ENCODE assay signal across 9 cellular contexts in the genomic region with DNA sequence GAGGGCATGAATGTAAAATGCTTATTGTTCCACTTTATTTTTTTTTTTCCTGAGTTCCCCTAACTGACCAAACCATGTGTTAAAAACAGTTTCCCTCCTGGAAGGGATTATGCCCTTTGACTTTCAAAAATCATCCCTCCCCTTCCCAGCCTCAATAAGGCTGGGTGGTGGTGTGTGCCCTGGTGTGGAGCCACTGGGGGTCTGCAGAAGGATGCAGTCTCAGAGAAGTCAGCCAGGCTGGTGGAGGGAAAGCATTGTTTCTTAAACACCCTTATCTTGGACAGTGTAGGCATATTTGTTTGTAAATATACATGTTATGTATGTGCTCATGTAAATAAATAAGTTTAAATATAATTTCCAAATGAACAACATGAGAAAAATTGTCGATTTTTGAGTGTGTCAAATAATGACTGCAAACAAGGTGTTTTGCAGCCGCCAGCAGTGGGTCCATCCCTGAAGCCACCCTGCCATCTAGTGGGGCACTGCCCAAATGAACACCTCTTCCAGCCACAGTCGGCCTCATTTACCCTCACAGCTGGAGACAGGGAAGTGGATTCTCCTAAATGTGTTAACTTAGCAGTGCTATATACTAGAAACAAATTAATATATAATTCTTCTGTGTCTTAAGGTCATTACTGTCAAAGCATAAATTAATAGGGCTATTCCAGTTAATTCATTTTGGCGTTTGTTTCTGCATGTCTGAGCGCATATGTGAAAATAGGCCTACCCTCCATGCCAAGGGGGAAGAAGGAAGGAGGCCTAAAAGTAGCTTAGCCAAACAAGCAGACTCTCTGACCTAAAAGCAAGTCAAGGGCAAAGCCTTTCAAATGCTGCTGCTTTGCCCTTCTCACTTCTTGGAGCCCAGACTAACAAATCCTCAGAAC.
DNase-seq lines count a peak whose midpoint lies in the region; ATAC-seq, FAIRE-seq and TF ChIP-seq lines count a peak whose summit lies in the region.
"Had no signal": no experiment of that assay in that cellular context is flagged by ENCODE, and none has a peak within 500 bp of the region (broad histone marks: within the 10 kb centered on the region; RNA-seq: fewer than 3 reads in every experiment).

No MANE protein-coding gene starts in this region.

- H3K27ac Mint-ChIP-seq in mesothelial cell of epicardium, result no peak overlapping the region

- H3K27me3 ChIP-seq in OCI-LY3 (ENCODE audit: low read depth, low read length), result peaks cover 7% of the 10 kb centered on the region; the same call in 1 of the 2 replicates
- H3K27me3 ChIP-seq in colonic mucosa, result no peaks in the 10 kb centered on the region

- H3K36me3 Mint-ChIP-seq in mesothelial cell of epicardium, result no peaks in the 10 kb centered on the region

- no peaks in the 10 kb centered on the region for H4K20me1 ChIP-seq in OCI-LY3 (ENCODE audit: insufficient read depth, low read length)

- H3K27me3 Mint-ChIP-seq in mesothelial cell of epicardium (ENCODE audit: low read depth), result no peaks in the 10 kb centered on the region

- DNase-seq in D721Med (ENCODE audit: insufficient read length, low spot score), result peak; percentile 29
- DNase-seq in LHCN-M2 (ENCODE audit: low read depth), result peak; percentile 17
- peak; percentile 29 for DNase-seq in colonic mucosa
- DNase-seq in mesothelial cell of epicardium (ENCODE audit: low spot score in 2 of 2, unreplicated experiment in 2 of 2), result peak; percentile 37 to 71
- DNase-seq in GF-D8 (lab: John Stamatoyannopoulos, UW), result no peak

- H3K4me1 ChIP-seq in OCI-LY3 (ENCODE audit: low read length) (peaks cover 3% of the 10 kb centered on the region; the same call in 1 of the 2 replicates), colonic mucosa (no peaks in the 10 kb centered on the region)
- H3K4me1 ChIP-seq: parathyroid adenoma had no signal

- H3K27ac ChIP-seq in OCI-LY3 (ENCODE audit: low read length) (no peak overlapping the region), colonic mucosa (no peak overlapping the region)
- H3K27ac ChIP-seq: parathyroid adenoma had no signal

- ATAC-seq in GM19463 (IDR thresholded peaks at IDR 0.05; ENCODE audit: unreplicated experiment) (peak; percentile 68), HG03280 (IDR thresholded peaks at IDR 0.05; ENCODE audit: unreplicated experiment) (no peak)

- TF ChIP-seq CTCF in D721Med (IDR thresholded peaks at IDR 0.05; ENCODE audit: insufficient read depth, missing control alignments) (peak; percentile 87), OCI-LY3 (IDR thresholded peaks at IDR 0.05; ENCODE audit: low read depth, low read length) (peak; percentile 98), colonic mucosa (IDR thresholded peaks at IDR 0.05) (peak; percentile 52), mesothelial cell of epicardium (IDR thresholded peaks at IDR 0.05; ENCODE audit: unreplicated experiment) (peak; percentile 56)

- H3K9ac ChIP-seq in OCI-LY3 (ENCODE audit: low read length) (no peak overlapping the region), colonic mucosa (ENCODE audit: low read depth in 2 of 2, low read length in 2 of 2) (no peak overlapping the region)
- H3K9ac ChIP-seq: parathyroid adenoma had no signal

- no peak overlapping the region for H3K4me3 Mint-ChIP-seq in mesothelial cell of epicardium

- H3K4me3 ChIP-seq in OCI-LY3 (ENCODE audit: low read length) (peak overlapping the region; percentile 1; the same call in 1 of the 2 replicates), colonic mucosa (no peak overlapping the region)

- peaks cover 7% of the 10 kb centered on the region for H3K4me1 Mint-ChIP-seq in mesothelial cell of epicardium

- FAIRE-seq in D721Med (lab: Jason Lieb, UNC), result peak; percentile 74

- no peaks in the 10 kb centered on the region for H3K79me2 ChIP-seq in OCI-LY3 (ENCODE audit: low read length)
- H3K79me2 ChIP-seq: parathyroid adenoma had no signal

- H3K36me3 ChIP-seq in OCI-LY3 (replicated peaks; ENCODE audit: low read depth, low read length), result no peaks in the 10 kb centered on the region
- no peaks in the 10 kb centered on the region for H3K36me3 ChIP-seq in colonic mucosa

- intact Hi-C loops in colonic mucosa (cut with DNase I), result no loop called here

- H2AFZ ChIP-seq in OCI-LY3 (ENCODE audit: low read depth, low read length), result peak overlapping the region; percentile 42; the same call in 1 of the 2 replicates
- H2AFZ ChIP-seq: parathyroid adenoma had no signal

- no peaks in the 10 kb centered on the region for H3K9me3 ChIP-seq in OCI-LY3 (ENCODE audit: insufficient read depth, low read length)
- H3K9me3 ChIP-seq in colonic mucosa, result no peaks in the 10 kb centered on the region

- H3K4me2 ChIP-seq in OCI-LY3 (ENCODE audit: low read length), result peak overlapping the region; percentile 24

- peaks cover 5% of the 10 kb centered on the region for H3K9me3 Mint-ChIP-seq in mesothelial cell of epicardium
